In the genomic region with DNA sequence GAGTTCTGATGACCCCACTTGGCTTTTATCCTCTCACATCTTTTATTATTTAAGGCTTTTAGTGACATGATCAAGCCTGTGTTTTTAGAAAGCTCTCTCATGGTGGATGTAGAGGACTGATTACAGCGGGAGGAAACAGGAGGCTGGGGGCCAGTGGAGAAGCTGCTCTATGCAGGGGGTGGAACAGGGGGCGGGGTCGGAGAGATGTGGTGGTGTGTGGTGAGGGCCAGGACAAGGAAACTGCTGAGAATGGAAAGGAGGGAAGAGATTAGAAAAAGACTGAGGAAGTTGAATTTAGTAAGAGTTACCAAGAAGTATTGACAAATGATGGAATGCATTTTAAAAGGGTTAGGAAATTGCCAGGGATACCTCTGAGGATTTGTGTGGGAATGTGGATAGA, we compare ENCODE assay signal across 1 cellular context.
TF ChIP-seq lines count a peak whose summit lies in the region.

No MANE protein-coding gene starts in this region.

TF ChIP-seq in SK-N-SH treated with all-trans-retinoic acid at 6 μM for 48 hours, 23 proteins besides CTCF, POLR2A, EP300 and RAD21 (continued from another document):
- TF ChIP-seq, protein P1, sequence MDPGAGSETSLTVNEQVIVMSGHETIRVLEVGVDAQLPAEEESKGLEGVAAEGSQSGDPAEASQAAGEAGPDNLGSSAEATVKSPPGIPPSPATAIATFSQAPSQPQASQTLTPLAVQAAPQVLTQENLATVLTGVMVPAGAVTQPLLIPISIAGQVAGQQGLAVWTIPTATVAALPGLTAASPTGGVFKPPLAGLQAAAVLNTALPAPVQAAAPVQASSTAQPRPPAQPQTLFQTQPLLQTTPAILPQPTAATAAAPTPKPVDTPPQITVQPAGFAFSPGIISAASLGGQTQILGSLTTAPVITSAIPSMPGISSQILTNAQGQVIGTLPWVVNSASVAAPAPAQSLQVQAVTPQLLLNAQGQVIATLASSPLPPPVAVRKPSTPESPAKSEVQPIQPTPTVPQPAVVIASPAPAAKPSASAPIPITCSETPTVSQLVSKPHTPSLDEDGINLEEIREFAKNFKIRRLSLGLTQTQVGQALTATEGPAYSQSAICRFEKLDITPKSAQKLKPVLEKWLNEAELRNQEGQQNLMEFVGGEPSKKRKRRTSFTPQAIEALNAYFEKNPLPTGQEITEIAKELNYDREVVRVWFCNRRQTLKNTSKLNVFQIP (CRISPR knock-in tag; IDR thresholded peaks at IDR 0.05; ENCODE audit: borderline replicate concordance, low read depth), result no peak
- TF ChIP-seq ZC3H10 (CRISPR knock-in tag; IDR thresholded peaks at IDR 0.05) (no peak), BACH2 (CRISPR knock-in tag; IDR thresholded peaks at IDR 0.05; ENCODE audit: borderline replicate concordance) (no peak)
TF ChIP-seq in SK-N-SH treated with all-trans-retinoic acid at 6 μM for 48 hours: peak in this region for 0.
